ENCODE assay signal across 8 cellular contexts in the genomic region with DNA sequence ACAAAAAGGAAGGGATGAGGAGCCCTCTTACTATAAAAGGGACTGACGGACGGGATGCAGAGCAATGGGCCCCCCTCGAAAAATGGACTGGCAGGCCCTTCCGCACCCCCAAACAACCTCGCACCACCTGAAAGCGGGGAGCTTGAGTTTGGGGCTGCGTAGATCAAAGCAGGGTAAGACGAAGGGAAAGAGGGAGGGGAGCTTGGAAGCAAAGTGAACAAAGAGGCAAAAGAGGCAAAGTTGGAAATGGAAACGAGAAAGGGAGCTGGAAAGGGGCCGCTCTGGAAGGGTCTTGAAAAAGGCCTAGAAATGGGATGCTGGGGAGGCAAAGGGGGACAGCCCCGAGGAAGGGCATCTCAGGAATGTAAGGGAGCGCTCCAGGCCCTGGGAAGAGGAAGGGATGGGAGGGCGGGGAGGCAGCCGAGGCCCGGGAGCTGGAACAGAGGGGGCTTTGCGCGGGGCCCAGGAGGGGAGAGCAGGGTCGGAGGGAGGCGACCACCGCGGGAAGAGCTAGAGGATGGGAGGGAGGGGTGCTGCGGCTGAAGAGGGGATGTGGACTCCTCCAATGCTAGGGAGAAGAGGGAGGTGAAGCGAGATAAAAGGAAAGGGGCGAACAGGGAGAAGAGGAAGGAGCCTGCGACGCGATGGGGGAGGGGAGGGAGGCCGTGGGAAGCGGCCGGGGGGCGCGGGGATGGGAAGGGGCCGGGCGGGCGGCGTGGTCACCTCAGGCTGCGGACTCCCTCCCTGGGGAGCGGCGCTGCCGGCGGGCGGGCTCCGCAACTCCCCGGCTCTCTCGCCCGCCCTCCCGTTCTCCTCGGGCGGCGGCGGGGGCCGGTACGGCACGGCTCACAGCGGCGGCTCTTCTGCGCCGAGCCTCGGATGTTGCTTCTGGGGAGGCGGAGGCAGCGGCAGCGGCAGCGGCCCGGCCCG. TPM values are rescaled to one million over a fixed set of nuclear protein-coding genes. Genes with fewer than 3 reads are reported as not detected.
A peak's percentile ranks its signal among the peaks of the same experiment; 100 is the strongest.
DNase-seq lines count a peak whose midpoint lies in the region; ATAC-seq and TF ChIP-seq lines count a peak whose summit lies in the region.

No MANE protein-coding gene starts in this region.

- intact Hi-C loops in CD8-positive, alpha-beta T cell (cut with DNase I, micrococcal nuclease): loop anchor here (1.0 to 10.0 kb wide), 9 partner anchors 42 to 1354 kb away; partner anchors contain the start of genes UBLCP1 (in 2 of the 2), CLINT1 (in 1 of the 2), PTTG1 (in 1 of the 2) and PWWP2A (in 1 of the 2)

- no peaks in the 10 kb centered on the region for H3K27me3 Mint-ChIP-seq in CD8-positive, alpha-beta T cell (ENCODE audit: low read depth)
- peaks cover 8% of the 10 kb centered on the region for H3K27me3 Mint-ChIP-seq in WTC11 (ENCODE audit: low read depth)
- H3K27me3 Mint-ChIP-seq in stimulated activated naive CD8-positive, alpha-beta T cell treated with anti-CD3 and anti-CD28 coated beads, Interleukin-15, Interleukin-2, amounts not matched to agents 100 ng/mL and 50 ng/mL, for 24 hours: no peaks in the 10 kb centered on the region

- peak overlapping the region; percentile 83 for H3K27ac ChIP-seq in CD8-positive, alpha-beta T cell (ENCODE audit: low read depth, low read length)
- H3K27ac ChIP-seq in effector memory CD4-positive, alpha-beta T cell (ENCODE audit: insufficient read depth, low read length, poor library complexity, severe bottlenecking): peak overlapping the region; percentile 89

- peaks cover 52% of the 10 kb centered on the region for H3K4me1 Mint-ChIP-seq in CD8-positive, alpha-beta T cell (ENCODE audit: low read depth)
- H3K4me1 Mint-ChIP-seq in WTC11: peaks cover 50% of the 10 kb centered on the region
- H3K4me1 Mint-ChIP-seq in stimulated activated naive CD8-positive, alpha-beta T cell treated with anti-CD3 and anti-CD28 coated beads, Interleukin-15, Interleukin-2, amounts not matched to agents 100 ng/mL and 50 ng/mL, for 24 hours (ENCODE audit: low read depth): peaks cover 70% of the 10 kb centered on the region

- POLR2A ChIA-PET in CD8-positive, alpha-beta T cell (lab: Charles Lee): interaction anchor here (1.0 to 2.8 kb wide), 9 partner anchors 10 to 800 kb away, joined by 3 to 23 read pairs (median 5); partner anchors contain the start of genes TTC1 and UBLCP1
- POLR2A ChIA-PET in WTC11 (lab: Charles Lee): interaction anchor here (0.6 to 1.0 kb wide), 4 partner anchors 8 to 1350 kb away, joined by 3 read pairs; no protein-coding TSS in a partner anchor

- H3K9me3 Mint-ChIP-seq in CD8-positive, alpha-beta T cell: no peaks in the 10 kb centered on the region
- no peaks in the 10 kb centered on the region for H3K9me3 Mint-ChIP-seq in WTC11
- no peaks in the 10 kb centered on the region for H3K9me3 Mint-ChIP-seq in stimulated activated naive CD8-positive, alpha-beta T cell treated with anti-CD3 and anti-CD28 coated beads, Interleukin-15, Interleukin-2, amounts not matched to agents 100 ng/mL and 50 ng/mL, for 24 hours

- peak overlapping the region; percentile 96 for H3K27ac Mint-ChIP-seq in CD8-positive, alpha-beta T cell
- peak overlapping the region; percentile 73 for H3K27ac Mint-ChIP-seq in WTC11
- H3K27ac Mint-ChIP-seq in stimulated activated naive CD8-positive, alpha-beta T cell treated with anti-CD3 and anti-CD28 coated beads, Interleukin-15, Interleukin-2, amounts not matched to agents 100 ng/mL and 50 ng/mL, for 24 hours: peak overlapping the region; percentile 99

- CTCF ChIA-PET in CD8-positive, alpha-beta T cell (lab: Charles Lee): interaction anchor here (0.9 to 5.0 kb wide), 3 partner anchors 33 to 108 kb away, joined by 3 to 23 read pairs (median 5); no protein-coding TSS in a partner anchor
- CTCF ChIA-PET in WTC11 (lab: Charles Lee): interaction anchor here (0.5 to 2.4 kb wide), 5 partner anchors 52 to 779 kb away, joined by 3 to 14 read pairs (median 4); no protein-coding TSS in a partner anchor

- H3K4me3 ChIP-seq in CD8-positive, alpha-beta T cell (ENCODE audit: low read depth, low read length): peak overlapping the region; percentile 92
- peak overlapping the region; percentile 82 for H3K4me3 ChIP-seq in effector memory CD4-positive, alpha-beta T cell (ENCODE audit: insufficient read depth, low read depth, low read length, poor library complexity, severe bottlenecking)

- DNase-seq in CD8-positive, alpha-beta T cell: peak in 5 of 7 experiments; percentile 4 to 32 (median 14)
- DNase-seq in WTC11 (ENCODE audit: low spot score) (peak; percentile 57), medulla oblongata (ENCODE audit: extremely low spot score) (peak; percentile 35), COLO829 (ENCODE audit: low spot score) (no peak)
- DNase-seq in effector memory CD4-positive, alpha-beta T cell: peak in 1 of 3 donors; percentile 2

- no peaks in the 10 kb centered on the region for H3K9me3 ChIP-seq in CD8-positive, alpha-beta T cell (ENCODE audit: low read length)
- no peaks in the 10 kb centered on the region for H3K9me3 ChIP-seq in effector memory CD4-positive, alpha-beta T cell (ENCODE audit: control insufficient read depth, low read length)

- H3K4me3 Mint-ChIP-seq in CD8-positive, alpha-beta T cell: peak overlapping the region; percentile 93
- peak overlapping the region; percentile 86 for H3K4me3 Mint-ChIP-seq in WTC11
- peak overlapping the region; percentile 98 for H3K4me3 Mint-ChIP-seq in stimulated activated naive CD8-positive, alpha-beta T cell treated with anti-CD3 and anti-CD28 coated beads, Interleukin-15, Interleukin-2, amounts not matched to agents 100 ng/mL and 50 ng/mL, for 24 hours

- H3K27me3 ChIP-seq in CD8-positive, alpha-beta T cell (ENCODE audit: insufficient read depth, low read length): no peaks in the 10 kb centered on the region
- no peaks in the 10 kb centered on the region for H3K27me3 ChIP-seq in effector memory CD4-positive, alpha-beta T cell (replicated peaks; ENCODE audit: control insufficient read depth, insufficient read depth, low read length, poor library complexity, severe bottlenecking)

- peak; percentile 11 for ATAC-seq in CD8-positive, alpha-beta T cell
- peak; percentile 10 for ATAC-seq in GM19452 (IDR thresholded peaks at IDR 0.05; ENCODE audit: unreplicated experiment)
- ATAC-seq in HG03521 (IDR thresholded peaks at IDR 0.05; ENCODE audit: unreplicated experiment): peak; percentile 17
- peak; percentile 43 for ATAC-seq in WTC11

- H3K36me3 Mint-ChIP-seq in CD8-positive, alpha-beta T cell: peaks cover 23% of the 10 kb centered on the region
- no peaks in the 10 kb centered on the region for H3K36me3 Mint-ChIP-seq in WTC11
- H3K36me3 Mint-ChIP-seq in stimulated activated naive CD8-positive, alpha-beta T cell treated with anti-CD3 and anti-CD28 coated beads, Interleukin-15, Interleukin-2, amounts not matched to agents 100 ng/mL and 50 ng/mL, for 24 hours (ENCODE audit: low read depth): peaks cover 40% of the 10 kb centered on the region

- TF ChIP-seq CTCF in CD8-positive, alpha-beta T cell (IDR thresholded peaks at IDR 0.05): no peak
- no peak for TF ChIP-seq CTCF in WTC11 (IDR thresholded peaks at IDR 0.05)

- peaks cover 42% of the 10 kb centered on the region for H3K4me1 ChIP-seq in CD8-positive, alpha-beta T cell (ENCODE audit: insufficient read depth, low read length)
- H3K4me1 ChIP-seq in effector memory CD4-positive, alpha-beta T cell (ENCODE audit: control insufficient read depth, insufficient read depth, low read length, poor library complexity, severe bottlenecking): peaks cover 19% of the 10 kb centered on the region

- no peaks in the 10 kb centered on the region for H3K36me3 ChIP-seq in CD8-positive, alpha-beta T cell (ENCODE audit: insufficient read depth, low read length)
- H3K36me3 ChIP-seq in effector memory CD4-positive, alpha-beta T cell (ENCODE audit: control insufficient read depth, insufficient read depth, low read length): no peaks in the 10 kb centered on the region

TF ChIP-seq in WTC11, 78 proteins besides CTCF, POLR2A, EP300 and RAD21 (continues in another document):
- TF ChIP-seq ZBTB21 (CRISPR knock-in tag; IDR thresholded peaks at IDR 0.05; ENCODE audit: borderline replicate concordance): no peak
- no peak for TF ChIP-seq NFE2L1 (CRISPR knock-in tag; IDR thresholded peaks at IDR 0.05)
- TF ChIP-seq, protein P1, sequence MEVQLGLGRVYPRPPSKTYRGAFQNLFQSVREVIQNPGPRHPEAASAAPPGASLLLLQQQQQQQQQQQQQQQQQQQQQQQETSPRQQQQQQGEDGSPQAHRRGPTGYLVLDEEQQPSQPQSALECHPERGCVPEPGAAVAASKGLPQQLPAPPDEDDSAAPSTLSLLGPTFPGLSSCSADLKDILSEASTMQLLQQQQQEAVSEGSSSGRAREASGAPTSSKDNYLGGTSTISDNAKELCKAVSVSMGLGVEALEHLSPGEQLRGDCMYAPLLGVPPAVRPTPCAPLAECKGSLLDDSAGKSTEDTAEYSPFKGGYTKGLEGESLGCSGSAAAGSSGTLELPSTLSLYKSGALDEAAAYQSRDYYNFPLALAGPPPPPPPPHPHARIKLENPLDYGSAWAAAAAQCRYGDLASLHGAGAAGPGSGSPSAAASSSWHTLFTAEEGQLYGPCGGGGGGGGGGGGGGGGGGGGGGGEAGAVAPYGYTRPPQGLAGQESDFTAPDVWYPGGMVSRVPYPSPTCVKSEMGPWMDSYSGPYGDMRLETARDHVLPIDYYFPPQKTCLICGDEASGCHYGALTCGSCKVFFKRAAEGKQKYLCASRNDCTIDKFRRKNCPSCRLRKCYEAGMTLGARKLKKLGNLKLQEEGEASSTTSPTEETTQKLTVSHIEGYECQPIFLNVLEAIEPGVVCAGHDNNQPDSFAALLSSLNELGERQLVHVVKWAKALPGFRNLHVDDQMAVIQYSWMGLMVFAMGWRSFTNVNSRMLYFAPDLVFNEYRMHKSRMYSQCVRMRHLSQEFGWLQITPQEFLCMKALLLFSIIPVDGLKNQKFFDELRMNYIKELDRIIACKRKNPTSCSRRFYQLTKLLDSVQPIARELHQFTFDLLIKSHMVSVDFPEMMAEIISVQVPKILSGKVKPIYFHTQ (CRISPR knock-in tag; IDR thresholded peaks at IDR 0.05): no peak
- no peak for TF ChIP-seq E2F5 (CRISPR knock-in tag; IDR thresholded peaks at IDR 0.05)

RNA-seq across cellular contexts. Expression of gene RNF145, which starts 0.6 kb away (rescaled TPM):
- 10 to 100 TPM; 62.0 to 72.8 TPM for total RNA-seq in CD8-positive, alpha-beta T cell
- 74.9 to 76.8 TPM (median 75.7 TPM) in 3 replicates for total RNA-seq in WTC11 (2021)

RNA-seq across cellular contexts. Expression of gene UBLCP1, which starts 54.3 kb away (rescaled TPM):
- total RNA-seq in CD8-positive, alpha-beta T cell: 10 to 100 TPM; 16.4 to 19.6 TPM
- total RNA-seq in WTC11 (2021): 31.0 to 32.2 TPM (median 31.0 TPM) in 3 replicates
